ENCODE assay signal across 9 cellular contexts in the genomic region with DNA sequence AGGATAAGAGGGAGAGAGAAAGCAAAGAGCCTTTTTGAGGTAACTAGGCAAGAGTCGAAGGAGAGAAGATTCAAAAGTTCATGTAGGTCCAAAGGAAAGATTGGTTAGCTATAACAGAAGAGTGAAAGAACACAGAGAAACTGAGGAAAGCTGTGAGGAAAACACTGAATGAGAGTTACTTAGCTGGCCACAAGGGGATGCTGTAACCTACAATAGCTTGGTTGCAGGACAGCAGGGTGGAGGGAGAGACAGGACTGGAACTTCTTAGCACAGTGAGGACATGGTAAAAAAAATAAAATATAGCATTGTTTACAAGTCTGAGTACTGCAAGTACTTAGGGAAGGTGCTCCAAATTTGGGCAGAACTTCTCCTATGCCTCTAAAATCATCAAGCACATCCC. TPM values are rescaled to one million over a fixed set of nuclear protein-coding genes. Genes with fewer than 3 reads are reported as not detected.
DNase-seq lines count a peak whose midpoint lies in the region; ATAC-seq, FAIRE-seq and TF ChIP-seq lines count a peak whose summit lies in the region.
"Had no signal": no experiment of that assay in that cellular context is flagged by ENCODE, and none has a peak within 500 bp of the region (broad histone marks: within the 10 kb centered on the region; RNA-seq: fewer than 3 reads in every experiment).

No MANE protein-coding gene starts in this region.

- in situ Hi-C loops in HepG2 (cut with HindIII; ENCODE audit: extremely low pct_ligation_motif_present, low pct_unique_long_range_greater_than_20kb) = loop anchor here (25.0 kb wide), 1 partner anchor 575 kb away; no protein-coding TSS in a partner anchor

- TF ChIP-seq CTCF in AG10803 (conservative IDR thresholded peaks at IDR 0.05; ENCODE audit: low read length) (peak; percentile 47), HCT116 (IDR thresholded peaks at IDR 0.05 in 2 of 3, conservative IDR thresholded peaks at IDR 0.05 in 1 of 3; ENCODE audit: borderline replicate concordance in 1 of 3, insufficient read depth in 1 of 3, low read depth in 2 of 3, low read length in 2 of 3) (peak; percentile 31 to 64 (median 62); a peak in 5 of 6 replicates), body of pancreas (IDR thresholded peaks at IDR 0.05) (peak in 6 of 7 experiments; percentile 16 to 45 (median 32)), HepG2 (CRISPR knock-in tag; IDR thresholded peaks at IDR 0.05) (peak; percentile 39)

- H3K4me2 ChIP-seq in HCT116 (ENCODE audit: low read length) (no peak overlapping the region), HepG2 (ENCODE audit: low read depth, low read length) (no peak overlapping the region)

- H3K9me2 ChIP-seq in HCT116 (ENCODE audit: insufficient read depth) = no peaks in the 10 kb centered on the region

- H4K20me1 ChIP-seq in HCT116 (ENCODE audit: insufficient read depth) (no peaks in the 10 kb centered on the region), HepG2 (ENCODE audit: insufficient read depth, low read length) (no peaks in the 10 kb centered on the region)

- CTCF ChIA-PET in HCT116 (lab: Charles Lee) = interaction anchor here (1.1 to 2.0 kb wide), 4 partner anchors 11 to 1521 kb away, joined by 3 to 6 read pairs (median 4); no protein-coding TSS in a partner anchor
- CTCF ChIA-PET in HepG2 (lab: Yijun Ruan, JAX; ENCODE audit: low intra/inter-chr PET ratio, low total read pairs) = interaction anchor here (0.8 kb wide), 1 partner anchor 565 kb away, joined by 3 read pairs; no protein-coding TSS in a partner anchor

- intact Hi-C loops in HCT116 (cut with micrococcal nuclease) (loop anchor here (10.0 kb wide), 1 partner anchor 402 kb away; no protein-coding TSS in a partner anchor), body of pancreas (cut with DNase I) (no loop called here), HepG2 (cut with micrococcal nuclease; ENCODE audit: unreplicated experiment) (no loop called here)

- H3K9me3 ChIP-seq in HCT116 (ENCODE audit: control insufficient read depth in 1 of 2, insufficient read depth in 1 of 2, low read depth in 1 of 2, low read length in 2 of 2) = no peaks in the 10 kb centered on the region
- no peaks in the 10 kb centered on the region for H3K9me3 ChIP-seq in body of pancreas
- H3K9me3 ChIP-seq in HepG2 (ENCODE audit: low read length) = no peaks in the 10 kb centered on the region

- BruUV-seq in HCT116 (replicated peaks; lab: Mats Ljungman, UMichigan) (no TSS peak), HepG2 (replicated peaks; lab: Mats Ljungman, UMichigan) (no TSS peak)

- H3K27ac ChIP-seq in HCT116 (ENCODE audit: low read depth, low read length) = no peak overlapping the region
- H3K27ac ChIP-seq in body of pancreas = no peak overlapping the region
- H3K27ac ChIP-seq in HepG2 (ENCODE audit: extremely low read length, insufficient read depth, low read length) = no peak overlapping the region
- H3K27ac ChIP-seq: SK-N-MC had no signal

- no peak for ATAC-seq in HCT116
- ATAC-seq in body of pancreas = no peak
- ATAC-seq in HepG2 = no peak
- ATAC-seq in GM21576 (IDR thresholded peaks at IDR 0.05; ENCODE audit: unreplicated experiment) = no peak

- H3K79me2 ChIP-seq in HCT116 (ENCODE audit: insufficient read depth, low read length) (no peaks in the 10 kb centered on the region), HepG2 (ENCODE audit: insufficient read depth, low read length) (no peaks in the 10 kb centered on the region)

- RAD21 ChIA-PET in HCT116 (lab: Charles Lee; ENCODE audit: low non-redundant PET in 1 of 2, low total read pairs in 2 of 2, uncharacterized antibody in 2 of 2, unreplicated experiment in 2 of 2) = no interaction called here

- no peak overlapping the region for H3K9ac ChIP-seq in HCT116 (ENCODE audit: low read length)
- no peak overlapping the region for H3K9ac ChIP-seq in HepG2 (ENCODE audit: insufficient read depth, low read depth, low read length)

- H2AFZ ChIP-seq in HCT116 (ENCODE audit: low read depth, low read length, poor library complexity, severe bottlenecking) = no peak overlapping the region
- no peak overlapping the region for H2AFZ ChIP-seq in HepG2 (ENCODE audit: low read length)

- H3K4me3 ChIP-seq in AG10803 (ENCODE audit: low read length) (no peak overlapping the region), HCT116 (replicated peaks in 1 of 2; ENCODE audit: low read depth in 1 of 2, low read length in 2 of 2) (no peak overlapping the region), body of pancreas (no peak overlapping the region), HepG2 (replicated peaks in 1 of 3; ENCODE audit: insufficient read depth in 1 of 3, low read depth in 2 of 3, low read length in 3 of 3) (no peak overlapping the region)
- H3K4me3 ChIP-seq: SK-N-MC had no signal

- H3K36me3 ChIP-seq in HCT116 (ENCODE audit: control insufficient read depth in 1 of 2, insufficient read depth in 2 of 2, low read length in 2 of 2) (no peaks in the 10 kb centered on the region), body of pancreas (replicated peaks in 1 of 2; ENCODE audit: insufficient read depth in 1 of 2, low read depth in 2 of 2) (no peaks in the 10 kb centered on the region), HepG2 (replicated peaks in 1 of 2; ENCODE audit: control insufficient read depth in 1 of 2, insufficient read depth in 2 of 2, low read length in 2 of 2) (no peaks in the 10 kb centered on the region)

- no peak for DNase-seq in AG10803 (ENCODE audit: low read depth)
- DNase-seq in HCT116 (ENCODE audit: low read depth, low spot score) = no peak
- no peak for DNase-seq in body of pancreas
- no peak for DNase-seq in HepG2 (ENCODE audit: low spot score)
- no peak for DNase-seq in NCI-H1048 (lab: John Stamatoyannopoulos, UW)
- DNase-seq in activated CD4-positive, alpha-beta T cell treated with anti-CD3 and anti-CD28 coated beads for 4 hours = no peak
- no peak for DNase-seq in stimulated activated CD4-positive, alpha-beta T cell treated with anti-CD3 and anti-CD28 coated beads, Interleukin-4, amount 100 ng/mL, for 4 hours

- FAIRE-seq in HepG2 (lab: Jason Lieb, UNC) = no peak

- TF ChIP-seq EP300 in HepG2 (IDR thresholded peaks at IDR 0.05; ENCODE audit: low read depth in 2 of 2, low read length in 2 of 2) = no peak
- TF ChIP-seq EP300 in HepG2 (CRISPR knock-in tag; IDR thresholded peaks at IDR 0.05; ENCODE audit: borderline replicate concordance) = no peak

- 0 to 33% methylated on average over 1 of the region's 1 CpG for WGBS in body of pancreas, 2 donors
- WGBS in HepG2 (ENCODE audit: low lambda C conversion rate) = 0% methylated on average over 1 of the region's 1 CpG

- H3K4me1 ChIP-seq in HCT116 (ENCODE audit: control insufficient read depth in 1 of 2, insufficient read depth in 2 of 2, low read length in 2 of 2) (peaks cover 4 to 5% of the 10 kb centered on the region in 2 experiments; a peak in 1 of 4 replicates), body of pancreas (no peaks in the 10 kb centered on the region), HepG2 (ENCODE audit: insufficient read depth, low read length) (no peaks in the 10 kb centered on the region)

- no peaks in the 10 kb centered on the region for H3K27me3 ChIP-seq in HCT116 (ENCODE audit: insufficient read depth, low read length)
- no peaks in the 10 kb centered on the region for H3K27me3 ChIP-seq in body of pancreas
- H3K27me3 ChIP-seq in HepG2 (ENCODE audit: control insufficient read depth in 1 of 2, insufficient read depth in 2 of 2, low read length in 2 of 2) = no peaks in the 10 kb centered on the region; a peak in 1 of 5 replicates

- no peak for TF ChIP-seq POLR2A in HCT116 (IDR thresholded peaks at IDR 0.05; ENCODE audit: borderline replicate concordance, extremely low read depth, insufficient read depth, insufficient read length)
- no peak for TF ChIP-seq POLR2A in body of pancreas (IDR thresholded peaks at IDR 0.05)
- no peak for TF ChIP-seq POLR2A in HepG2 (IDR thresholded peaks at IDR 0.05; ENCODE audit: insufficient read depth in 1 of 2, low read depth in 2 of 2, low read length in 2 of 2)

- POLR2A ChIA-PET in HCT116 (lab: Charles Lee) (no interaction called here), HepG2 (lab: Yijun Ruan, JAX) (no interaction called here)

- TF ChIP-seq RAD21 in HCT116 (IDR thresholded peaks at IDR 0.05; ENCODE audit: low read depth) (peak; percentile 45), HepG2 (CRISPR knock-in tag; IDR thresholded peaks at IDR 0.05) (no peak)

TF ChIP-seq in HCT116, 20 proteins besides CTCF, POLR2A, EP300 and RAD21 (continues in another document):
- TF ChIP-seq, protein P1, sequence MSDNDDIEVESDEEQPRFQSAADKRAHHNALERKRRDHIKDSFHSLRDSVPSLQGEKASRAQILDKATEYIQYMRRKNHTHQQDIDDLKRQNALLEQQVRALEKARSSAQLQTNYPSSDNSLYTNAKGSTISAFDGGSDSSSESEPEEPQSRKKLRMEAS (IDR thresholded peaks at IDR 0.05) = no peak
- TF ChIP-seq ZFX (IDR thresholded peaks at IDR 0.05) = no peak

TF ChIP-seq in HepG2, 621 proteins besides CTCF, POLR2A, EP300 and RAD21:
- peak; percentile 35; the same call in 1 of the 2 replicates for TF ChIP-seq SMC3 (IDR thresholded peaks at IDR 0.05; ENCODE audit: low read length)
- peak; percentile 38 for TF ChIP-seq STAG1 (CRISPR knock-in tag; IDR thresholded peaks at IDR 0.05)
- no peak for TF ChIP-seq CBFB (CRISPR knock-in tag; IDR thresholded peaks at IDR 0.05)

RNA-seq across cellular contexts. Expression of a gene that starts 48.3 kb away (rescaled TPM):
- not detected for total RNA-seq in HCT116 (2021; ENCODE audit: unreplicated experiment)
- polyA plus RNA-seq in HCT116 (2012) = not detected in 2 replicates
- 1 to 10 TPM; 4.9 to 8.6 TPM for total RNA-seq in body of pancreas
- total RNA-seq in HepG2 (2016; rRNA removed; fragmentation: Illumina TruSeq; extraction: Trizol) = not detected in 2 replicates
- total RNA-seq in HepG2 (2016; cell fraction: cytosol; rRNA removed; fragmentation: Illumina TruSeq; extraction: Trizol; ENCODE audit: low read depth) = not detected in 2 replicates
- total RNA-seq in HepG2 (2016; cell fraction: insoluble cytoplasmic fraction; rRNA removed; fragmentation: Illumina TruSeq; extraction: Trizol) = not detected in 2 replicates
- not detected in 2 replicates for total RNA-seq in HepG2 (2016; cell fraction: membrane; rRNA removed; fragmentation: Illumina TruSeq; extraction: Trizol)
- not detected in 2 replicates for total RNA-seq in HepG2 (2016; cell fraction: nucleus; rRNA removed; fragmentation: Illumina TruSeq; extraction: Trizol)
- not detected in 2 replicates for polyA plus RNA-seq in HepG2 (2011; rRNA removed)
- polyA plus RNA-seq in HepG2 (2011; cell fraction: cytosol; rRNA removed) = 0.01 TPM in 1 of 2 replicates, not detected in the other
- polyA plus RNA-seq in HepG2 (2011; cell fraction: nucleus; rRNA removed) = not detected in 2 replicates
- not detected in 2 replicates for polyA plus RNA-seq in HepG2 (2012)
- not detected in 2 replicates for polyA plus RNA-seq in HepG2 (2016; cell fraction: cytosol; fragmentation: Illumina TruSeq; extraction: Trizol; ENCODE audit: low read depth)
- not detected in 2 replicates for polyA plus RNA-seq in HepG2 (2016; cell fraction: insoluble cytoplasmic fraction; fragmentation: Illumina TruSeq; extraction: Trizol; ENCODE audit: low read depth)
- not detected in 2 replicates for polyA plus RNA-seq in HepG2 (2016; cell fraction: membrane; fragmentation: Illumina TruSeq; extraction: Trizol; ENCODE audit: low read depth)
- not detected in 2 replicates for polyA plus RNA-seq in HepG2 (2016; cell fraction: nucleus; fragmentation: Illumina TruSeq; extraction: Trizol; ENCODE audit: insufficient read depth, low read depth)
- not detected in 2 replicates for polyA minus RNA-seq in HepG2 (2011; rRNA and poly(A)+ RNA removed; ENCODE audit: low replicate concordance)
- not detected in 2 replicates for polyA minus RNA-seq in HepG2 (2011; cell fraction: cytosol; rRNA and poly(A)+ RNA removed)
- not detected in 2 replicates for polyA minus RNA-seq in HepG2 (2011; cell fraction: nucleus; rRNA and poly(A)+ RNA removed)
